In genomic region chr9:127450170-127450830, GRCh38 we compare ENCODE assay signal across 8 cellular contexts. TPM values are rescaled to one million over a fixed set of nuclear protein-coding genes. Genes with fewer than 3 reads are reported as not detected.
DNase-seq lines count a peak whose midpoint lies in the region; ATAC-seq and FAIRE-seq lines count a peak whose summit lies in the region.

No MANE protein-coding gene starts in this region.

- no peaks in the 10 kb centered on the region for H3K27me3 ChIP-seq in adipocyte (replicated peaks; ENCODE audit: control insufficient read depth, insufficient read depth, low read length)
- no peaks in the 10 kb centered on the region for H3K27me3 ChIP-seq in iPS DF 6.9 (ENCODE audit: control insufficient read depth, insufficient read depth, low read length)
- H3K27me3 ChIP-seq in small intestine (ENCODE audit: control insufficient read depth in 2 of 2, insufficient read depth in 2 of 2, low read length in 2 of 2): no peaks in the 10 kb centered on the region

- H3K9me3 ChIP-seq in adipocyte (ENCODE audit: control insufficient read depth, low read length) (peaks cover under 1% of the 10 kb centered on the region), iPS DF 6.9 (ENCODE audit: control insufficient read depth, insufficient read depth, low read length) (no peaks in the 10 kb centered on the region), small intestine (ENCODE audit: control insufficient read depth, low read depth) (no peaks in the 10 kb centered on the region)

- H3K27ac ChIP-seq in iPS DF 6.9 (ENCODE audit: low read length): no peak overlapping the region
- peak overlapping the region; percentile 92 to 97 for H3K27ac ChIP-seq in small intestine (ENCODE audit: low read depth in 1 of 2, low read length in 1 of 2)

- FAIRE-seq in small intestine (lab: Jason Lieb, UNC): no peak

- ATAC-seq in GM21515 (IDR thresholded peaks at IDR 0.05; ENCODE audit: unreplicated experiment): no peak
- no peak for ATAC-seq in GM18861 (IDR thresholded peaks at IDR 0.05; ENCODE audit: unreplicated experiment)

- peaks cover 31% of the 10 kb centered on the region for H3K4me1 ChIP-seq in adipocyte (ENCODE audit: control insufficient read depth, insufficient read depth, low read length)
- H3K4me1 ChIP-seq in iPS DF 6.9 (ENCODE audit: control insufficient read depth, insufficient read depth, low read length): peaks cover 1% of the 10 kb centered on the region; the same call in 1 of the 2 replicates
- H3K4me1 ChIP-seq in small intestine (ENCODE audit: control insufficient read depth in 2 of 2, insufficient read depth in 1 of 2, low read depth in 1 of 2, low read length in 1 of 2): peaks cover 3 to 11% of the 10 kb centered on the region in 2 donors

- peak overlapping the region; percentile 96 for H3K9ac ChIP-seq in adipocyte (ENCODE audit: low read length)

- H3K4me3 ChIP-seq in adipocyte (ENCODE audit: low read length) (peak overlapping the region; percentile 85), iPS DF 6.9 (ENCODE audit: low read length) (peak overlapping the region; percentile 91), small intestine (ENCODE audit: low read depth in 1 of 2, low read length in 2 of 2) (peak overlapping the region; percentile 55 to 80)

- peak; percentile 35 for DNase-seq in COLO668 (lab: John Stamatoyannopoulos, UW; ENCODE audit: unreplicated experiment)
- DNase-seq in HK-2 (ENCODE audit: unreplicated experiment): peak; percentile 32
- DNase-seq in adipocyte (ENCODE audit: low read depth): peak; percentile 66
- no peak for DNase-seq in iPS DF 6.9 (ENCODE audit: low read depth, low spot score)
- DNase-seq in small intestine: peak; percentile 51
- no peak for DNase-seq in NCI-H510A treated with DMSO at 0.1 percent for 48 hours (lab: John Stamatoyannopoulos, UW)

- H3K36me3 ChIP-seq in adipocyte (ENCODE audit: control insufficient read depth, insufficient read depth, low read length, severe bottlenecking): peaks cover 57% of the 10 kb centered on the region
- H3K36me3 ChIP-seq in iPS DF 6.9 (ENCODE audit: control insufficient read depth, insufficient read depth, low read length): peaks cover 47% of the 10 kb centered on the region
- H3K36me3 ChIP-seq in small intestine (ENCODE audit: control insufficient read depth in 2 of 2, insufficient read depth in 2 of 2, low read length in 2 of 2): peaks cover 14 to 19% of the 10 kb centered on the region in 2 donors

- no CpG with 5 or more reads among the region's 16 CpGs for WGBS in iPS DF 6.9 (ENCODE audit: insufficient coverage, insufficient read length)
- 0 to 1% (median 0%) methylated on average over 16 of the region's 16 CpGs for WGBS in small intestine, 3 donors

RNA-seq across cellular contexts. Expression of gene RPL12, which starts 0.9 kb away (rescaled TPM):
- polyA plus RNA-seq in small intestine: 1,000 to 10,000 TPM; 2,018 to 3,950 (median 3,161) TPM

RNA-seq across cellular contexts. Expression of gene LRSAM1, which starts 1.0 kb away (rescaled TPM):
- 10 to 100 TPM; 12.8 to 22.8 (median 22.4) TPM for polyA plus RNA-seq in small intestine

RNA-seq across cellular contexts. Expression of gene ZNF79, which starts 26.1 kb away (rescaled TPM):
- polyA plus RNA-seq in small intestine: 1 to 10 TPM; 2.4 to 4.1 (median 2.5) TPM

RNA-seq across cellular contexts. Expression of gene SLC2A8, which starts 53.3 kb away (rescaled TPM):
- 10 to 100 TPM; 17.2 to 21.4 (median 20.0) TPM for polyA plus RNA-seq in small intestine

Comparison
In these comparisons a context has a peak if more than half of its experiments do, and no peak if none do; other contexts are left out.
1. DNase-seq: peak in COLO668 (single experiment), HK-2 (single experiment), adipocyte (single experiment) and small intestine (single experiment); none in iPS DF 6.9 (single experiment) and NCI-H510A treated with DMSO at 0.1 percent for 48 hours (single experiment).
2. Peak in every context shown above with its lines, with median percentiles within 50 percentile points of each other: H3K4me3 ChIP-seq.